Comparison of ENCODE assay signal across 20 cellular contexts in genomic region chr12:52085682-52086180, GRCh38. TPM values are rescaled to one million over a fixed set of nuclear protein-coding genes. Genes with fewer than 3 reads are reported as not detected.
"Had no signal": no experiment of that assay in that cellular context is flagged by ENCODE, and none has a peak within 500 bp of the region (broad histone marks: within the 10 kb centered on the region; RNA-seq: fewer than 3 reads in every experiment).

No MANE protein-coding gene starts in this region.

- H3K27ac ChIP-seq: ascending aorta, breast epithelium, lower lobe of right lung, right atrium auricular region, skin epidermis, stomach had no signal

- H3K9me3 ChIP-seq: ascending aorta, breast epithelium, lower lobe of right lung, right atrium auricular region, stomach had no signal

- H3K36me3 ChIP-seq: ascending aorta, breast epithelium, lower lobe of right lung, right atrium auricular region, stomach had no signal

- ATAC-seq: activated CD4-positive, alpha-beta T cell treated with anti-CD3 and anti-CD28 coated beads for 36 hours; activated T-helper 17 cell treated with anti-CD3 and anti-CD28 coated beads, Interleukin-2, amount 50 U/mL, for 72 hours; lower lobe of right lung; natural killer cell treated with Interleukin-12 subunit alpha and Interleukin-12 subunit beta and Interleukin-15 and Interleukin-18, amount 100 ng/mL, for 72 hours; WTC11 had no signal

- H3K27me3 ChIP-seq: ascending aorta, breast epithelium, right atrium auricular region had no signal

- H3K4me3 ChIP-seq: ascending aorta, breast epithelium, lower lobe of right lung, right atrium auricular region, skin epidermis, stomach had no signal

- DNase-seq: activated CD4-positive, alpha-beta T cell treated with anti-CD3 and anti-CD28 coated beads for 36 hours; activated CD4-positive, alpha-beta T cell treated with anti-CD3 and anti-CD28 coated beads, Interleukin-2, amount 50 U/mL, for 48 hours; activated naive CD4-positive, alpha-beta T cell treated with anti-CD3 and anti-CD28 coated beads for 36 hours; cortex of kidney; lower lobe of right lung; occipital lobe; stimulated activated CD4-positive, alpha-beta T cell treated with anti-CD3 and anti-CD28 coated beads, Interleukin-4, amount 100 ng/mL, for 1 hour; stomach; SW 1271; trophoblast cell had no signal

RNA-seq across cellular contexts. Expression of gene SMIM41, which starts 6.2 kb away (rescaled TPM):
- total RNA-seq: activated CD4-positive, alpha-beta T cell treated with anti-CD3 and anti-CD28 coated beads for 36 hours; activated naive CD4-positive, alpha-beta T cell treated with anti-CD3 and anti-CD28 coated beads for 36 hours; activated T-helper 17 cell treated with anti-CD3 and anti-CD28 coated beads, Interleukin-2, amount 50 U/mL, for 72 hours; frontal cortex; natural killer cell treated with Interleukin-12 subunit alpha and Interleukin-12 subunit beta and Interleukin-15 and Interleukin-18, amount 100 ng/mL, for 72 hours; occipital lobe; T-helper 2 cell treated with Interferon-gamma antibody and Interleukin-4, amounts not matched to agents 100 ng/mL and 5 ng/mL, for 36 hours; temporal lobe; WTC11 had no signal
